8 cellular contexts compared by ENCODE assay signal in genomic region chr14:102086972-102087761, GRCh38. TPM values are rescaled to one million over a fixed set of nuclear protein-coding genes. Genes with fewer than 3 reads are reported as not detected.
A peak's percentile ranks its signal among the peaks of the same experiment; 100 is the strongest.
DNase-seq lines count a peak whose midpoint lies in the region; ATAC-seq and TF ChIP-seq lines count a peak whose summit lies in the region.

Gene HSP90AA1 (minus strand): TSS chr14:102087044. CDS start chr14:102086378, 666 bp downstream.

- peaks cover 48 to 62% of the 10 kb centered on the region in 2 donors for H3K36me3 Mint-ChIP-seq in activated naive CD4-positive, alpha-beta T cell treated with anti-CD3 and anti-CD28 coated beads, Interleukin-2, amount 50 U/mL, for 72 hours
- peaks cover 37% of the 10 kb centered on the region for H3K36me3 Mint-ChIP-seq in osteocyte (ENCODE audit: unreplicated experiment)

- peaks cover 44% of the 10 kb centered on the region for H3K4me1 Mint-ChIP-seq in osteocyte (ENCODE audit: unreplicated experiment)

- TF ChIP-seq CTCF in GM10266 (IDR thresholded peaks at IDR 0.05; ENCODE audit: control insufficient read depth, insufficient read depth, low read depth, missing control alignments) (peak; percentile 8), osteocyte (IDR thresholded peaks at IDR 0.05) (no peak), thoracic aorta (IDR thresholded peaks at IDR 0.05) (no peak)

- peaks cover 35 to 44% of the 10 kb centered on the region in 2 donors for H3K4me1 ChIP-seq in thoracic aorta (ENCODE audit: control insufficient read depth in 1 of 2, low read depth in 2 of 2)

- no peaks in the 10 kb centered on the region for H3K27me3 Mint-ChIP-seq in osteocyte (ENCODE audit: unreplicated experiment)

- DNase-seq in GM10266 (ENCODE audit: extremely low spot score) (peak; percentile 98), NCI-H1105 (lab: John Stamatoyannopoulos, UW) (peak; percentile 92), SKM-1 (lab: John Stamatoyannopoulos, UW; ENCODE audit: unreplicated experiment) (peak; percentile 63), glomerular visceral epithelial cell (ENCODE audit: extremely low spot score) (peak; percentile 97), osteocyte (ENCODE audit: extremely low spot score, unreplicated experiment) (peak; percentile 98), thoracic aorta (ENCODE audit: low spot score) (peak; percentile 78)
- peak; percentile 95 to 98 for DNase-seq in activated naive CD4-positive, alpha-beta T cell treated with anti-CD3 and anti-CD28 coated beads, Interleukin-2, amount 50 U/mL, for 72 hours (ENCODE audit: low spot score in 2 of 2)

- peak within 1 kb of the TSS; percentile 95 for H3K4me3 ChIP-seq in thoracic aorta

- H3K36me3 ChIP-seq in thoracic aorta: peaks cover 36% of the 10 kb centered on the region

- peak within 1 kb of the TSS; percentile 93 for H3K4me3 Mint-ChIP-seq in osteocyte (ENCODE audit: unreplicated experiment)

- no peaks in the 10 kb centered on the region for H3K9me3 Mint-ChIP-seq in activated naive CD4-positive, alpha-beta T cell treated with anti-CD3 and anti-CD28 coated beads, Interleukin-2, amount 50 U/mL, for 72 hours
- H3K9me3 Mint-ChIP-seq in osteocyte (ENCODE audit: unreplicated experiment): no peaks in the 10 kb centered on the region

- ATAC-seq in HG02610 (IDR thresholded peaks at IDR 0.05; ENCODE audit: unreplicated experiment): peak; percentile 74
- peak; percentile 74 to 81 for ATAC-seq in activated naive CD4-positive, alpha-beta T cell treated with anti-CD3 and anti-CD28 coated beads, Interleukin-2, amount 50 U/mL, for 72 hours
- peak; percentile 88 for ATAC-seq in thoracic aorta (ENCODE audit: insufficient number of reproducible peaks, low FRiP score, low read depth)

- H3K9me3 ChIP-seq in thoracic aorta: no peaks in the 10 kb centered on the region

- H3K27me3 ChIP-seq in thoracic aorta (replicated peaks; ENCODE audit: insufficient read depth): no peaks in the 10 kb centered on the region

- peak within 1 kb of the TSS; percentile 98 to 99 for H3K27ac ChIP-seq in thoracic aorta

- H3K27ac Mint-ChIP-seq in activated naive CD4-positive, alpha-beta T cell treated with anti-CD3 and anti-CD28 coated beads, Interleukin-2, amount 50 U/mL, for 72 hours: peak within 1 kb of the TSS; percentile 90 to 100
- peak within 1 kb of the TSS; percentile 94 for H3K27ac Mint-ChIP-seq in osteocyte (ENCODE audit: unreplicated experiment)

RNA-seq across cellular contexts. Expression of gene HSP90AA1, which starts in this region (rescaled TPM):
- total RNA-seq in activated naive CD4-positive, alpha-beta T cell treated with anti-CD3 and anti-CD28 coated beads, Interleukin-2, amount 50 U/mL, for 72 hours: 1,000 to 10,000 TPM in 1 of 2 donors, 100 to 1,000 TPM in 1; 992 to 1,009 TPM
- 311 and 317 TPM in 2 replicates for total RNA-seq in osteocyte
- total RNA-seq in thoracic aorta: 100 to 1,000 TPM; 214 to 399 TPM

Comparison
In these comparisons a context has a peak if more than half of its experiments do, and no peak if none do; other contexts are left out.
1. Peak in every context shown above with its lines: DNase-seq, ATAC-seq, H3K4me3 ChIP-seq and H3K27ac ChIP-seq.